Comparison of ENCODE assay signal across 8 cellular contexts in the genomic region with DNA sequence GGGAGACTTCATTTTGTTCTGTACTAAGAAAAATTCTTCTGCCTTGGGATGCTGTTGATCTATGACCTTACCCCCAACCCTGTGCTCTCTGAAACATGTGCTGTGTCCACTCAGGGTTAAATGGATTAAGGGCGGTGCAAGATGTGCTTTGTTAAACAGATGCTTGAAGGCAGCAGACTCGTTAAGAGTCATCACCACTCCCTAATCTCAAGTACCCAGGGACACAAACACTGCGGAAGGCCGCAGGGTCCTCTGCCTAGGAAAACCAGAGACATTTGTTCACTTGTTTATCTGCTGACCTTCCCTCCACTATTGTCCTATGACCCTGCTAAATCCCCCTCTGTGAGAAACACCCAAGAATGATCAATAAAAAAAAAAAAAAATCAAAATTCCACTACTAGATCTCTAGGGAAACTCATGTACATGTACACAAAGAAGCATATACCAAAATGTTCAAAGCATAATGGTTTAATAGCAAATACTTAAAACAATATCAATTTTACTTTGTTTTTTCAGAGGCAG. TPM values are rescaled to one million over a fixed set of nuclear protein-coding genes. Genes with fewer than 3 reads are reported as not detected.
DNase-seq lines count a peak whose midpoint lies in the region; ATAC-seq and TF ChIP-seq lines count a peak whose summit lies in the region.
"Not testable (repeated sequence)": the region's sequence is repeated elsewhere in the genome, so short reads cannot be mapped to it uniquely, and the experiment has no call there.

No MANE protein-coding gene starts in this region.

- H3K27ac ChIP-seq in CD4-positive, CD25-positive, alpha-beta regulatory T cell (ENCODE audit: insufficient read depth, low read length, poor library complexity, severe bottlenecking) = peak overlapping the region; percentile 98
- peak overlapping the region in 3 of 4 donors; percentile 21 to 45 (median 28) for H3K27ac ChIP-seq in transverse colon

- peaks cover 97% of the 10 kb centered on the region for H3K79me2 ChIP-seq in Loucy (ENCODE audit: insufficient read depth, low read length)

- H3K27ac Mint-ChIP-seq in CD4-positive, CD25-positive, alpha-beta regulatory T cell = peak overlapping the region; percentile 65 to 80 (median 71)
- H3K27ac Mint-ChIP-seq in activated CD4-positive, alpha-beta T cell treated with anti-CD3 and anti-CD28 coated beads, Interleukin-2, amount 10 ng/mL, durations not matched to agents 7 days and 5 days = peak overlapping the region; percentile 89
- peak overlapping the region; percentile 79 for H3K27ac Mint-ChIP-seq in activated T-helper 1 cell treated with anti-CD3 and anti-CD28 coated beads, Interleukin-12 subunit alpha, Interleukin-12 subunit beta, Interleukin-2, Interleukin-4 antibody, amounts not matched to agents 30 ng/mL and 10 ng/mL and 1 ng/mL, durations not matched to agents 14 hours and 24 hours and 36 hours
- peak overlapping the region; percentile 63 for H3K27ac Mint-ChIP-seq in activated naive CD8-positive, alpha-beta T cell treated with anti-CD3 and anti-CD28 coated beads, Interleukin-2, amount 10 ng/mL, durations not matched to agents 7 days and 5 days
- H3K27ac Mint-ChIP-seq in glutamatergic neuron (ENCODE audit: unreplicated experiment) = peak overlapping the region; percentile 56
- H3K27ac Mint-ChIP-seq in natural killer cell treated with Interleukin-12 subunit alpha and Interleukin-12 subunit beta and Interleukin-15 and Interleukin-18, amount 100 ng/mL, for 72 hours = peak overlapping the region; percentile 61 to 84

- H3K36me3 Mint-ChIP-seq in CD4-positive, CD25-positive, alpha-beta regulatory T cell = peaks cover 43% of the 10 kb centered on the region
- H3K36me3 Mint-ChIP-seq in activated CD4-positive, alpha-beta T cell treated with anti-CD3 and anti-CD28 coated beads, Interleukin-2, amount 10 ng/mL, durations not matched to agents 7 days and 5 days (ENCODE audit: low read depth) = peaks cover 76% of the 10 kb centered on the region
- peaks cover 36% of the 10 kb centered on the region for H3K36me3 Mint-ChIP-seq in activated T-helper 1 cell treated with anti-CD3 and anti-CD28 coated beads, Interleukin-12 subunit alpha, Interleukin-12 subunit beta, Interleukin-2, Interleukin-4 antibody, amounts not matched to agents 30 ng/mL and 10 ng/mL and 1 ng/mL, durations not matched to agents 14 hours and 24 hours and 36 hours (ENCODE audit: low read depth)
- H3K36me3 Mint-ChIP-seq in activated naive CD8-positive, alpha-beta T cell treated with anti-CD3 and anti-CD28 coated beads, Interleukin-2, amount 10 ng/mL, durations not matched to agents 7 days and 5 days = peaks cover 61% of the 10 kb centered on the region
- not testable (repeated sequence) for H3K36me3 Mint-ChIP-seq in glutamatergic neuron (ENCODE audit: unreplicated experiment)
- H3K36me3 Mint-ChIP-seq in natural killer cell treated with Interleukin-12 subunit alpha and Interleukin-12 subunit beta and Interleukin-15 and Interleukin-18, amount 100 ng/mL, for 72 hours = peaks cover 10% of the 10 kb centered on the region

- POLR2A ChIA-PET in activated CD4-positive, alpha-beta T cell treated with anti-CD3 and anti-CD28 coated beads, Interleukin-2, amount 10 ng/mL, durations not matched to agents 7 days and 5 days (lab: Charles Lee) = not testable (repeated sequence)
- POLR2A ChIA-PET in activated naive CD8-positive, alpha-beta T cell treated with anti-CD3 and anti-CD28 coated beads, Interleukin-2, amount 10 ng/mL, durations not matched to agents 7 days and 5 days (lab: Charles Lee) = interaction anchor here (3.8 to 3.9 kb wide), 2 partner anchors 7 to 10 kb away, joined by 36 to 157 read pairs; no protein-coding TSS in a partner anchor

- not testable (repeated sequence) for H3K27me3 Mint-ChIP-seq in CD4-positive, CD25-positive, alpha-beta regulatory T cell; activated CD4-positive, alpha-beta T cell treated with anti-CD3 and anti-CD28 coated beads, Interleukin-2, amount 10 ng/mL, durations not matched to agents 7 days and 5 days; activated T-helper 1 cell treated with anti-CD3 and anti-CD28 coated beads, Interleukin-12 subunit alpha, Interleukin-12 subunit beta, Interleukin-2, Interleukin-4 antibody, amounts not matched to agents 30 ng/mL and 10 ng/mL and 1 ng/mL, durations not matched to agents 14 hours and 24 hours and 36 hours (ENCODE audit: insufficient read depth); activated naive CD8-positive, alpha-beta T cell treated with anti-CD3 and anti-CD28 coated beads, Interleukin-2, amount 10 ng/mL, durations not matched to agents 7 days and 5 days; glutamatergic neuron (ENCODE audit: unreplicated experiment); natural killer cell treated with Interleukin-12 subunit alpha and Interleukin-12 subunit beta and Interleukin-15 and Interleukin-18, amount 100 ng/mL, for 72 hours

- peak overlapping the region; percentile 65 to 92 (median 88) for H3K4me3 Mint-ChIP-seq in CD4-positive, CD25-positive, alpha-beta regulatory T cell
- H3K4me3 Mint-ChIP-seq in activated CD4-positive, alpha-beta T cell treated with anti-CD3 and anti-CD28 coated beads, Interleukin-2, amount 10 ng/mL, durations not matched to agents 7 days and 5 days = peak overlapping the region; percentile 79
- peak overlapping the region; percentile 89 for H3K4me3 Mint-ChIP-seq in activated T-helper 1 cell treated with anti-CD3 and anti-CD28 coated beads, Interleukin-12 subunit alpha, Interleukin-12 subunit beta, Interleukin-2, Interleukin-4 antibody, amounts not matched to agents 30 ng/mL and 10 ng/mL and 1 ng/mL, durations not matched to agents 14 hours and 24 hours and 36 hours
- peak overlapping the region; percentile 75 for H3K4me3 Mint-ChIP-seq in activated naive CD8-positive, alpha-beta T cell treated with anti-CD3 and anti-CD28 coated beads, Interleukin-2, amount 10 ng/mL, durations not matched to agents 7 days and 5 days
- not testable (repeated sequence) for H3K4me3 Mint-ChIP-seq in glutamatergic neuron (ENCODE audit: unreplicated experiment)
- peak overlapping the region; percentile 84 for H3K4me3 Mint-ChIP-seq in natural killer cell treated with Interleukin-12 subunit alpha and Interleukin-12 subunit beta and Interleukin-15 and Interleukin-18, amount 100 ng/mL, for 72 hours

- peaks cover 53% of the 10 kb centered on the region for H4K20me1 ChIP-seq in Loucy (ENCODE audit: insufficient read depth, low read length, poor library complexity, severe bottlenecking)

- intact Hi-C loops in activated T-helper 1 cell treated with anti-CD3 and anti-CD28 coated beads, Interleukin-12 subunit alpha, Interleukin-12 subunit beta, Interleukin-2, Interleukin-4 antibody, amounts not matched to agents 30 ng/mL and 10 ng/mL and 1 ng/mL, durations not matched to agents 14 hours and 24 hours and 36 hours (cut with micrococcal nuclease); transverse colon (cut with DNase I; ENCODE audit: low total_unique reads): not testable (repeated sequence)

- H3K4me1 Mint-ChIP-seq in CD4-positive, CD25-positive, alpha-beta regulatory T cell = peaks cover 9 to 62% (median 47%) of the 10 kb centered on the region in 4 donors
- peaks cover 50% of the 10 kb centered on the region for H3K4me1 Mint-ChIP-seq in activated CD4-positive, alpha-beta T cell treated with anti-CD3 and anti-CD28 coated beads, Interleukin-2, amount 10 ng/mL, durations not matched to agents 7 days and 5 days
- H3K4me1 Mint-ChIP-seq in activated T-helper 1 cell treated with anti-CD3 and anti-CD28 coated beads, Interleukin-12 subunit alpha, Interleukin-12 subunit beta, Interleukin-2, Interleukin-4 antibody, amounts not matched to agents 30 ng/mL and 10 ng/mL and 1 ng/mL, durations not matched to agents 14 hours and 24 hours and 36 hours (ENCODE audit: low read depth) = peaks cover 67% of the 10 kb centered on the region
- peaks cover 52% of the 10 kb centered on the region for H3K4me1 Mint-ChIP-seq in activated naive CD8-positive, alpha-beta T cell treated with anti-CD3 and anti-CD28 coated beads, Interleukin-2, amount 10 ng/mL, durations not matched to agents 7 days and 5 days
- not testable (repeated sequence) for H3K4me1 Mint-ChIP-seq in glutamatergic neuron (ENCODE audit: low read depth, unreplicated experiment)
- peaks cover 49 to 50% of the 10 kb centered on the region in 2 donors for H3K4me1 Mint-ChIP-seq in natural killer cell treated with Interleukin-12 subunit alpha and Interleukin-12 subunit beta and Interleukin-15 and Interleukin-18, amount 100 ng/mL, for 72 hours (ENCODE audit: low read depth in 2 of 2)

- peak overlapping the region; percentile 85 for H3K4me2 ChIP-seq in Loucy (ENCODE audit: low read depth, low read length, poor library complexity, severe bottlenecking)

- H3K9me3 Mint-ChIP-seq in CD4-positive, CD25-positive, alpha-beta regulatory T cell; activated CD4-positive, alpha-beta T cell treated with anti-CD3 and anti-CD28 coated beads, Interleukin-2, amount 10 ng/mL, durations not matched to agents 7 days and 5 days; activated T-helper 1 cell treated with anti-CD3 and anti-CD28 coated beads, Interleukin-12 subunit alpha, Interleukin-12 subunit beta, Interleukin-2, Interleukin-4 antibody, amounts not matched to agents 30 ng/mL and 10 ng/mL and 1 ng/mL, durations not matched to agents 14 hours and 24 hours and 36 hours; activated naive CD8-positive, alpha-beta T cell treated with anti-CD3 and anti-CD28 coated beads, Interleukin-2, amount 10 ng/mL, durations not matched to agents 7 days and 5 days; glutamatergic neuron (ENCODE audit: unreplicated experiment); natural killer cell treated with Interleukin-12 subunit alpha and Interleukin-12 subunit beta and Interleukin-15 and Interleukin-18, amount 100 ng/mL, for 72 hours: not testable (repeated sequence)

- H2AFZ ChIP-seq in Loucy (ENCODE audit: low read length) = not testable (repeated sequence)

- peaks cover 14% of the 10 kb centered on the region for H3F3A ChIP-seq in Loucy (ENCODE audit: low read depth)

- peaks cover 22% of the 10 kb centered on the region for H3K36me3 ChIP-seq in CD4-positive, CD25-positive, alpha-beta regulatory T cell (ENCODE audit: control insufficient read depth, insufficient read depth, low read length)
- H3K36me3 ChIP-seq in Loucy (ENCODE audit: insufficient read depth, low read length) = peaks cover 20% of the 10 kb centered on the region; the same call in 1 of the 2 replicates
- not testable (repeated sequence) for H3K36me3 ChIP-seq in transverse colon

- not testable (repeated sequence) for DNase-seq in CD4-positive, CD25-positive, alpha-beta regulatory T cell; activated CD4-positive, alpha-beta T cell treated with anti-CD3 and anti-CD28 coated beads, Interleukin-2, amount 10 ng/mL, durations not matched to agents 7 days and 5 days; activated T-helper 1 cell treated with anti-CD3 and anti-CD28 coated beads, Interleukin-12 subunit alpha, Interleukin-12 subunit beta, Interleukin-2, Interleukin-4 antibody, amounts not matched to agents 30 ng/mL and 10 ng/mL and 1 ng/mL, durations not matched to agents 14 hours and 24 hours and 36 hours (ENCODE audit: low spot score); activated naive CD8-positive, alpha-beta T cell treated with anti-CD3 and anti-CD28 coated beads, Interleukin-2, amount 10 ng/mL, durations not matched to agents 7 days and 5 days; glutamatergic neuron; natural killer cell treated with Interleukin-12 subunit alpha and Interleukin-12 subunit beta and Interleukin-15 and Interleukin-18, amount 100 ng/mL, for 72 hours (ENCODE audit: low spot score); transverse colon

- CTCF ChIA-PET in activated CD4-positive, alpha-beta T cell treated with anti-CD3 and anti-CD28 coated beads, Interleukin-2, amount 10 ng/mL, durations not matched to agents 7 days and 5 days (lab: Charles Lee) = interaction anchor here (1.5 kb wide), 1 partner anchor 32 kb away, joined by 3 read pairs; a partner anchor contains a TSS

- not testable (repeated sequence) for TF ChIP-seq CTCF in Loucy (conservative IDR thresholded peaks at IDR 0.05; ENCODE audit: low read length); glutamatergic neuron (IDR thresholded peaks at IDR 0.05; ENCODE audit: partially characterized antibody, unreplicated experiment); transverse colon (IDR thresholded peaks at IDR 0.05)

- not testable (repeated sequence) for TF ChIP-seq POLR2A in transverse colon (IDR thresholded peaks at IDR 0.05)

- H3K9me3 ChIP-seq in CD4-positive, CD25-positive, alpha-beta regulatory T cell (ENCODE audit: control insufficient read depth in 2 of 2, low read length in 2 of 2); Loucy (ENCODE audit: insufficient read depth, low read depth, low read length); transverse colon: not testable (repeated sequence)

- 48% methylated on average over 3 of the region's 4 CpGs; no CpG with 5 or more reads in 1 of the 2 donors for WGBS in transverse colon (ENCODE audit: low coverage in 1 of 2), 2 donors

- not testable (repeated sequence) for H3K27me3 ChIP-seq in CD4-positive, CD25-positive, alpha-beta regulatory T cell (ENCODE audit: control insufficient read depth, insufficient read depth, low read length); Loucy (ENCODE audit: insufficient read depth, low read length, poor library complexity, severe bottlenecking); transverse colon

- H3K4me3 ChIP-seq in CD4-positive, CD25-positive, alpha-beta regulatory T cell (ENCODE audit: low read depth, low read length) = peak overlapping the region; percentile 98
- peak overlapping the region; percentile 81 for H3K4me3 ChIP-seq in Loucy (ENCODE audit: low read length, poor library complexity, severe bottlenecking)
- H3K4me3 ChIP-seq in transverse colon = not testable (repeated sequence)

- not testable (repeated sequence) for ATAC-seq in CD4-positive, CD25-positive, alpha-beta regulatory T cell (ENCODE audit: low read depth in 2 of 2); activated naive CD8-positive, alpha-beta T cell treated with anti-CD3 and anti-CD28 coated beads, Interleukin-2, amount 10 ng/mL, durations not matched to agents 7 days and 5 days (ENCODE audit: low read depth); natural killer cell treated with Interleukin-12 subunit alpha and Interleukin-12 subunit beta and Interleukin-15 and Interleukin-18, amount 100 ng/mL, for 72 hours

- not testable (repeated sequence) for H3K9me2 ChIP-seq in Loucy (replicated peaks; ENCODE audit: low read depth, low read length)

- TF ChIP-seq EP300 in transverse colon (IDR thresholded peaks at IDR 0.05; ENCODE audit: low read depth) = not testable (repeated sequence)

- H3K4me1 ChIP-seq in CD4-positive, CD25-positive, alpha-beta regulatory T cell (ENCODE audit: control insufficient read depth, insufficient read depth, low read length, poor library complexity, severe bottlenecking) = peaks cover 68% of the 10 kb centered on the region
- H3K4me1 ChIP-seq in Loucy (ENCODE audit: insufficient read depth, low read length, poor library complexity, severe bottlenecking) = peaks cover 38% of the 10 kb centered on the region
- H3K4me1 ChIP-seq in transverse colon = peaks cover 4 to 44% (median 8%) of the 10 kb centered on the region in 4 donors

- in situ Hi-C loops in transverse colon (cut with MboI; ENCODE audit: low pct_ligation_motif_present in 1 of 4, low pct_unique_long_range_greater_than_20kb in 1 of 4, low sequenced_read_pairs in 3 of 4) = not testable (repeated sequence)

- H3K9ac ChIP-seq in Loucy (ENCODE audit: low read depth, low read length, poor library complexity, severe bottlenecking) = peak overlapping the region; percentile 56

RNA-seq across cellular contexts. Expression of a gene that starts 7.8 kb away (rescaled TPM):
- 220 TPM for total RNA-seq in CD4-positive, CD25-positive, alpha-beta regulatory T cell
- polyA plus RNA-seq in CD4-positive, CD25-positive, alpha-beta regulatory T cell = 100 to 1,000 TPM; 122 to 157 (median 139) TPM
- total RNA-seq in activated CD4-positive, alpha-beta T cell treated with anti-CD3 and anti-CD28 coated beads, Interleukin-2, amount 10 ng/mL, durations not matched to agents 7 days and 5 days = 100 to 1,000 TPM; 124 to 129 TPM
- total RNA-seq in activated T-helper 1 cell treated with anti-CD3 and anti-CD28 coated beads, Interleukin-12 subunit alpha, Interleukin-12 subunit beta, Interleukin-2, Interleukin-4 antibody, amounts not matched to agents 30 ng/mL and 10 ng/mL and 1 ng/mL, durations not matched to agents 14 hours and 24 hours and 36 hours = 89.7 and 90.0 TPM in 2 replicates
- total RNA-seq in activated naive CD8-positive, alpha-beta T cell treated with anti-CD3 and anti-CD28 coated beads, Interleukin-2, amount 10 ng/mL, durations not matched to agents 7 days and 5 days = 100 to 1,000 TPM; 136 TPM
- total RNA-seq in glutamatergic neuron (ENCODE audit: unreplicated experiment) = 13.5 TPM
- 100 to 1,000 TPM in 1 of 2 donors, 10 to 100 TPM in 1; 88.2 to 104 TPM for total RNA-seq in natural killer cell treated with Interleukin-12 subunit alpha and Interleukin-12 subunit beta and Interleukin-15 and Interleukin-18, amount 100 ng/mL, for 72 hours
- total RNA-seq in transverse colon = 10 to 100 TPM; 11.7 to 40.6 (median 34.5) TPM
